ENCODE assay signal across 6 cellular contexts in genomic region chr1:210594605-210595004, GRCh38.
"Had no signal": no experiment of that assay in that cellular context is flagged by ENCODE, and none has a peak within 500 bp of the region (broad histone marks: within the 10 kb centered on the region; RNA-seq: fewer than 3 reads in every experiment).

No MANE protein-coding gene starts in this region.

- H3K9ac ChIP-seq: KMS-11 had no signal

- FAIRE-seq: HTR-8/SVneo had no signal

- H3K27ac ChIP-seq: HL-60, KMS-11 had no signal

- DNase-seq: IMR-90, KBM-7, KG1 had no signal

- H3K4me2 ChIP-seq: KMS-11 had no signal
